ENCODE assay signal across 11 cellular contexts in the genomic region with DNA sequence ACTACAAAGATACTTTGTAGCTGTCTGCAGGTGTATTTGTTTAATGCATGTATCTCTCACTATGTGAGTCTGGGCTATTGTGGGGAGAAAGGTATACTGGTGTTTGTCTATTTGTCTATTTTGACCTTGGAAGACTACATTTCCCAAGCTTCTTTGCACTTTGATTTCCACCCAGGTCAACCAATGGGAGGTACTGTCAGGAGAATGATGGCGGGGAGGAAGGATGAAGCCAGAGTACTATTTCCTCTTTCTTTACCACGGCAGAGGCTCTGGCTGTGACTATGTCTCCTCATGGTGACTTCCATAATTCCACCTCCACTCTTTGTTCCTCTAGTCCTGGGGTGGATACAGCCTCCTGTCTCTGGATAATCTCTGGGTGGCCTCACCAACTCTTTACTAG. TPM values are rescaled to one million over a fixed set of nuclear protein-coding genes. Genes with fewer than 3 reads are reported as not detected.
A peak's percentile ranks its signal among the peaks of the same experiment; 100 is the strongest.
DNase-seq lines count a peak whose midpoint lies in the region; ATAC-seq and TF ChIP-seq lines count a peak whose summit lies in the region.
"Had no signal": no experiment of that assay in that cellular context is flagged by ENCODE, and none has a peak within 500 bp of the region (broad histone marks: within the 10 kb centered on the region; RNA-seq: fewer than 3 reads in every experiment).

No MANE protein-coding gene starts in this region.

- no peaks in the 10 kb centered on the region for H3K4me1 Mint-ChIP-seq in activated T-helper 2 cell treated with anti-CD3 and anti-CD28 coated beads, Interferon-gamma antibody, Interleukin-2, Interleukin-4, amounts not matched to agents 10 μg/mL and 5 μg/mL and 100 μg/mL, durations not matched to agents 14 hours and 24 hours and 36 hours (ENCODE audit: low read depth)
- H3K4me1 Mint-ChIP-seq in CD8-positive, alpha-beta T cell (ENCODE audit: low read depth) = peaks cover 2% of the 10 kb centered on the region

- DNase-seq in AG08395 (ENCODE audit: low spot score) (peak; percentile 25), HT-29 (ENCODE audit: low spot score) (peak; percentile 16), SIG-M5 treated with dmso at 0.1 percent for 504 hours (lab: John Stamatoyannopoulos, UW; ENCODE audit: unreplicated experiment) (peak; percentile 69), hepatic stellate cell (ENCODE audit: low spot score) (peak; percentile 35)
- DNase-seq in activated T-helper 2 cell treated with anti-CD3 and anti-CD28 coated beads, Interferon-gamma antibody, Interleukin-2, Interleukin-4, amounts not matched to agents 10 μg/mL and 5 μg/mL and 100 μg/mL, durations not matched to agents 14 hours and 24 hours and 36 hours (ENCODE audit: low spot score) = no peak
- DNase-seq in CD8-positive, alpha-beta T cell = no peak
- DNase-seq: activated CD4-positive, alpha-beta T cell treated with anti-CD3 and anti-CD28 coated beads for 1 hour; NCI-H146 had no signal

- H3K4me1 ChIP-seq in CD8-positive, alpha-beta T cell (ENCODE audit: insufficient read depth, low read length) = no peaks in the 10 kb centered on the region

- TF ChIP-seq CTCF in CD8-positive, alpha-beta T cell (IDR thresholded peaks at IDR 0.05) = no peak

- no peaks in the 10 kb centered on the region for H3K9me3 ChIP-seq in CD8-positive, alpha-beta T cell (ENCODE audit: low read length)

- H3K36me3 ChIP-seq in CD8-positive, alpha-beta T cell (ENCODE audit: insufficient read depth, low read length) = no peaks in the 10 kb centered on the region

- H3K4me3 ChIP-seq in CD8-positive, alpha-beta T cell (ENCODE audit: low read depth, low read length) = no peak overlapping the region

- ATAC-seq in CD8-positive, alpha-beta T cell = no peak
- ATAC-seq in HG03175 (IDR thresholded peaks at IDR 0.05; ENCODE audit: unreplicated experiment) (no peak), GM21526 (IDR thresholded peaks at IDR 0.05; ENCODE audit: low FRiP score, unreplicated experiment) (no peak)

- POLR2A ChIA-PET in CD8-positive, alpha-beta T cell (lab: Charles Lee) = no interaction called here

- no peak overlapping the region for H3K27ac ChIP-seq in CD8-positive, alpha-beta T cell (ENCODE audit: low read depth, low read length)

- no peak overlapping the region for H3K4me3 Mint-ChIP-seq in activated T-helper 2 cell treated with anti-CD3 and anti-CD28 coated beads, Interferon-gamma antibody, Interleukin-2, Interleukin-4, amounts not matched to agents 10 μg/mL and 5 μg/mL and 100 μg/mL, durations not matched to agents 14 hours and 24 hours and 36 hours (ENCODE audit: low read depth)
- no peak overlapping the region for H3K4me3 Mint-ChIP-seq in CD8-positive, alpha-beta T cell
- H3K4me3 Mint-ChIP-seq: neural crest cell had no signal

- H3K27me3 ChIP-seq in CD8-positive, alpha-beta T cell (ENCODE audit: insufficient read depth, low read length) = no peaks in the 10 kb centered on the region

- no peaks in the 10 kb centered on the region for H3K9me3 Mint-ChIP-seq in activated T-helper 2 cell treated with anti-CD3 and anti-CD28 coated beads, Interferon-gamma antibody, Interleukin-2, Interleukin-4, amounts not matched to agents 10 μg/mL and 5 μg/mL and 100 μg/mL, durations not matched to agents 14 hours and 24 hours and 36 hours
- H3K9me3 Mint-ChIP-seq in CD8-positive, alpha-beta T cell = no peaks in the 10 kb centered on the region
- H3K9me3 Mint-ChIP-seq: neural crest cell had no signal

- intact Hi-C loops in activated T-helper 2 cell treated with anti-CD3 and anti-CD28 coated beads, Interferon-gamma antibody, Interleukin-2, Interleukin-4, amounts not matched to agents 10 μg/mL and 5 μg/mL and 100 μg/mL, durations not matched to agents 14 hours and 24 hours and 36 hours (cut with micrococcal nuclease) = no loop called here
- intact Hi-C loops in CD8-positive, alpha-beta T cell (cut with DNase I, micrococcal nuclease) = no loop called here

- H3K27me3 Mint-ChIP-seq in activated T-helper 2 cell treated with anti-CD3 and anti-CD28 coated beads, Interferon-gamma antibody, Interleukin-2, Interleukin-4, amounts not matched to agents 10 μg/mL and 5 μg/mL and 100 μg/mL, durations not matched to agents 14 hours and 24 hours and 36 hours (ENCODE audit: low read depth) = peaks cover 5% of the 10 kb centered on the region
- H3K27me3 Mint-ChIP-seq in CD8-positive, alpha-beta T cell (ENCODE audit: low read depth) = peaks cover 14% of the 10 kb centered on the region

- H3K36me3 Mint-ChIP-seq in activated T-helper 2 cell treated with anti-CD3 and anti-CD28 coated beads, Interferon-gamma antibody, Interleukin-2, Interleukin-4, amounts not matched to agents 10 μg/mL and 5 μg/mL and 100 μg/mL, durations not matched to agents 14 hours and 24 hours and 36 hours (ENCODE audit: low read depth) = no peaks in the 10 kb centered on the region
- H3K36me3 Mint-ChIP-seq in CD8-positive, alpha-beta T cell = no peaks in the 10 kb centered on the region

- CTCF ChIA-PET in CD8-positive, alpha-beta T cell (lab: Charles Lee) = interaction anchor here (0.5 kb wide), 1 partner anchor 1040 kb away, joined by 4 read pairs; no protein-coding TSS in a partner anchor

- H3K27ac Mint-ChIP-seq in activated T-helper 2 cell treated with anti-CD3 and anti-CD28 coated beads, Interferon-gamma antibody, Interleukin-2, Interleukin-4, amounts not matched to agents 10 μg/mL and 5 μg/mL and 100 μg/mL, durations not matched to agents 14 hours and 24 hours and 36 hours = no peak overlapping the region
- no peak overlapping the region for H3K27ac Mint-ChIP-seq in CD8-positive, alpha-beta T cell

RNA-seq across cellular contexts. Expression of a gene that starts 23.1 kb away (rescaled TPM):
- total RNA-seq in HT-29 (2014; rRNA removed; shearing (Covaris generic)) = 0.28 TPM in 1 of 2 replicates, not detected in the other
- total RNA-seq in activated T-helper 2 cell treated with anti-CD3 and anti-CD28 coated beads, Interferon-gamma antibody, Interleukin-2, Interleukin-4, amounts not matched to agents 10 μg/mL and 5 μg/mL and 100 μg/mL, durations not matched to agents 14 hours and 24 hours and 36 hours = not detected in 2 replicates
- not detected for total RNA-seq in CD8-positive, alpha-beta T cell
- total RNA-seq: neural crest cell had no signal

Comparison
In these comparisons a context has a peak if more than half of its experiments do, and no peak if none do; other contexts are left out.
1. DNase-seq: peak in AG08395 (single experiment), HT-29 (single experiment), SIG-M5 treated with dmso at 0.1 percent for 504 hours (single experiment) and hepatic stellate cell (single experiment); none in activated T-helper 2 cell treated with anti-CD3 and anti-CD28 coated beads, Interferon-gamma antibody, Interleukin-2, Interleukin-4, amounts not matched to agents 10 μg/mL and 5 μg/mL and 100 μg/mL, durations not matched to agents 14 hours and 24 hours and 36 hours (single experiment) and CD8-positive, alpha-beta T cell (0 of 7).